Comparison of ENCODE assay signal across 8 cellular contexts in the genomic region with DNA sequence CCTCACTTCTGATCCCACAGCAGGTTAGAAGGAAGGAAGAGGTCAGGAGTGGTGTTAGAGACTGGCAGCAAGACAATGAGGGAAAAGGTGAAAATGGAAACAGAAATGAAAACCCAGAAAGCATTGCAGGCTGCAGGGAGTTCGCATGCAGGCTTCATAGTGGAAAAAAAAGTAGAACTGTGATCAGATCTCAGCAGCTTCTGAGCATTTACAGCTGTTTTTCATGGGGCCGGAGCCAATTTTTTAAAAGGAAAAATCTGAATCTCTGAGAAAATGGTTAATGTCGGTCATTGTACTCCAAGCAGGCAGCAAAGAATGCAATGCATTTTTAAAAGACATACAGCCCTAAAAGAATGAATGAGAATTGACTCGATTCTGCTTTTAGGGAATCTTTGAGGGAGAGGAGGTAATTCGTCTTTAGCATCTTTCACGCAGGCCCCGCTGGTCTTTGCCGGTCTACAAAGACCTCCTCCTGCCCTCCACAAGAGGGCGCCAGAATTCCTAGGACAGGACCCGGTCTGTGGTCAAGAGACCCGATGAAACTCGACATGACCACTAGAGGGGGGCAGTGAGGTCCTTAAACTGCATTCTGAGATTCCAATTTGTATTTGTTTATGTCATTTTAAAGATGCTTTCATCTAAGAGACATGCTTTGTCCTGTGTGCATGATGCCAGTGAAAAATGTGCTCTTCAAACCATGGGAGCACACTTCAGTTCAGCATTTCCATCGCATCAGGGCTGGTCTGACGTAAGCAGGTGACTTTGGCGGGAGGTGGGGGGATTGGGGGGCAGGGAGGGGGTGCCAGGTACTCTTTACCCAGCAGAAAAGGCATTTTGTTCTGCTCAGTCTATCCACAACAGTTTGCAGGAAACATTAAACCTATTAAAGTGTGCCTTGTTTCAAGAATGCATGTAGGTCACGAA. TPM values are rescaled to one million over a fixed set of nuclear protein-coding genes. Genes with fewer than 3 reads are reported as not detected.
DNase-seq lines count a peak whose midpoint lies in the region; ATAC-seq and TF ChIP-seq lines count a peak whose summit lies in the region.

No MANE protein-coding gene starts in this region.

- H4K5ac ChIP-seq in mesendoderm (ENCODE audit: low read length) = no peak overlapping the region

- H3K36me3 Mint-ChIP-seq in activated CD8-positive, alpha-beta T cell treated with anti-CD3 and anti-CD28 coated beads for 36 hours (ENCODE audit: low read depth) = no peaks in the 10 kb centered on the region
- H3K36me3 Mint-ChIP-seq in effector memory CD8-positive, alpha-beta T cell (ENCODE audit: insufficient read depth) = no peaks in the 10 kb centered on the region

- no peaks in the 10 kb centered on the region for H3K79me1 ChIP-seq in mesendoderm (ENCODE audit: low read length)

- no peaks in the 10 kb centered on the region for H3K27me3 ChIP-seq in mesendoderm (ENCODE audit: insufficient read depth, low read length, poor library complexity)

- no peak overlapping the region for H3K4ac ChIP-seq in mesendoderm (ENCODE audit: low read depth, low read length)

- H2BK120ac ChIP-seq in mesendoderm (ENCODE audit: low read depth, low read length) = no peak overlapping the region

- H2BK15ac ChIP-seq in mesendoderm (replicated peaks; ENCODE audit: low read depth) = no peak overlapping the region

- H3K79me2 ChIP-seq in mesendoderm (ENCODE audit: control insufficient read depth, insufficient read depth, low read length) = no peaks in the 10 kb centered on the region

- POLR2A ChIA-PET in activated CD8-positive, alpha-beta T cell treated with anti-CD3 and anti-CD28 coated beads for 36 hours (lab: Charles Lee) = no interaction called here

- no CpG with 5 or more reads among the region's 16 CpGs for WGBS in mesendoderm (ENCODE audit: extremely low coverage, insufficient coverage, low lambda C conversion rate)

- no peak overlapping the region for H3K4me3 ChIP-seq in mesendoderm (ENCODE audit: low read length)

- H3K18ac ChIP-seq in mesendoderm (ENCODE audit: low read length) = no peak overlapping the region

- peak; percentile 92 for ATAC-seq in GM19455 (IDR thresholded peaks at IDR 0.05; ENCODE audit: unreplicated experiment)
- ATAC-seq in HG03571 (IDR thresholded peaks at IDR 0.05; ENCODE audit: unreplicated experiment) = peak; percentile 94
- peak; percentile 94 for ATAC-seq in activated CD8-positive, alpha-beta T cell treated with anti-CD3 and anti-CD28 coated beads for 36 hours
- peak; percentile 94 for ATAC-seq in effector memory CD8-positive, alpha-beta T cell (replicated peaks)

- intact Hi-C loops in activated CD8-positive, alpha-beta T cell treated with anti-CD3 and anti-CD28 coated beads for 36 hours (cut with micrococcal nuclease) = loop anchor here (1.0 to 10.0 kb wide), 2 partner anchors 415 to 440 kb away; no protein-coding TSS in a partner anchor

- H3K4me3 Mint-ChIP-seq in activated CD8-positive, alpha-beta T cell treated with anti-CD3 and anti-CD28 coated beads for 36 hours = no peak overlapping the region
- no peak overlapping the region for H3K4me3 Mint-ChIP-seq in effector memory CD8-positive, alpha-beta T cell

- no peak overlapping the region for H3K4me2 ChIP-seq in mesendoderm (ENCODE audit: low read length)

- peaks cover 2% of the 10 kb centered on the region for H3K4me1 Mint-ChIP-seq in activated CD8-positive, alpha-beta T cell treated with anti-CD3 and anti-CD28 coated beads for 36 hours (ENCODE audit: low read depth)
- no peaks in the 10 kb centered on the region for H3K4me1 Mint-ChIP-seq in effector memory CD8-positive, alpha-beta T cell (ENCODE audit: low read depth in 2 of 2)

- DNase-seq in CMK (ENCODE audit: low read depth) = peak; percentile 49
- DNase-seq in NCI-H774 (lab: John Stamatoyannopoulos, UW) = peak; percentile 81
- DNase-seq in activated CD8-positive, alpha-beta T cell treated with anti-CD3 and anti-CD28 coated beads for 36 hours = peak; percentile 82
- peak; percentile 62 to 79 (median 67) for DNase-seq in effector memory CD8-positive, alpha-beta T cell
- DNase-seq in mesendoderm = peak; percentile 89
- peak; percentile 49 to 56 for DNase-seq in stimulated activated CD8-positive, alpha-beta memory T cell treated with anti-CD3 and anti-CD28 coated beads, Interleukin-2, amount 100 ng/mL, for 1 hour (ENCODE audit: low read depth in 2 of 2)

- H3K27ac Mint-ChIP-seq in activated CD8-positive, alpha-beta T cell treated with anti-CD3 and anti-CD28 coated beads for 36 hours = no peak overlapping the region
- H3K27ac Mint-ChIP-seq in effector memory CD8-positive, alpha-beta T cell = no peak overlapping the region

- H3K27ac ChIP-seq in mesendoderm (ENCODE audit: low read depth, low read length) = no peak overlapping the region

- no peak overlapping the region for H4K8ac ChIP-seq in mesendoderm (ENCODE audit: low read depth, low read length)

- CTCF ChIA-PET in activated CD8-positive, alpha-beta T cell treated with anti-CD3 and anti-CD28 coated beads for 36 hours (lab: Charles Lee) = interaction anchor here (0.6 to 2.0 kb wide), 14 partner anchors 13 to 418 kb away, joined by 3 to 9 read pairs (median 3); a partner anchor contains a TSS

- H3K4me1 ChIP-seq in mesendoderm (ENCODE audit: control insufficient read depth, low read depth, low read length) = no peaks in the 10 kb centered on the region

- no peak overlapping the region for H2AK5ac ChIP-seq in mesendoderm (ENCODE audit: low read length)

- no peak overlapping the region for H3K9ac ChIP-seq in mesendoderm (ENCODE audit: low read length)

- H3K23ac ChIP-seq in mesendoderm (ENCODE audit: low read length) = no peak overlapping the region

- H2BK5ac ChIP-seq in mesendoderm (ENCODE audit: low read length) = no peak overlapping the region

- peak; percentile 84 for TF ChIP-seq CTCF in activated CD8-positive, alpha-beta T cell treated with anti-CD3 and anti-CD28 coated beads for 36 hours (IDR thresholded peaks at IDR 0.05)

- H3K27me3 Mint-ChIP-seq in activated CD8-positive, alpha-beta T cell treated with anti-CD3 and anti-CD28 coated beads for 36 hours = peaks cover 16% of the 10 kb centered on the region
- peaks cover 0 to 27% of the 10 kb centered on the region in 2 donors for H3K27me3 Mint-ChIP-seq in effector memory CD8-positive, alpha-beta T cell

- H3K9me3 Mint-ChIP-seq in activated CD8-positive, alpha-beta T cell treated with anti-CD3 and anti-CD28 coated beads for 36 hours = peaks cover 4% of the 10 kb centered on the region
- no peaks in the 10 kb centered on the region for H3K9me3 Mint-ChIP-seq in effector memory CD8-positive, alpha-beta T cell

- no peak overlapping the region for H3K56ac ChIP-seq in mesendoderm (ENCODE audit: low read length)

- H3K36me3 ChIP-seq in mesendoderm (ENCODE audit: control insufficient read depth, insufficient read depth, low read length) = no peaks in the 10 kb centered on the region

RNA-seq across cellular contexts. Expression of gene TMEM252, which starts 43.7 kb away (rescaled TPM):
- total RNA-seq in activated CD8-positive, alpha-beta T cell treated with anti-CD3 and anti-CD28 coated beads for 36 hours = not detected
- polyA plus RNA-seq in mesendoderm (2013, experiment 1 of 2) = not detected
- polyA plus RNA-seq in mesendoderm (2013, experiment 2 of 2) = not detected
